1 cellular context compared by ENCODE assay signal in genomic region chr4:98748609-98749008, GRCh38.
TF ChIP-seq lines count a peak whose summit lies in the region.

No MANE protein-coding gene starts in this region.

TF ChIP-seq in GM23338, 12 proteins besides CTCF, POLR2A, EP300 and RAD21 (continued from another document):
- no peak for TF ChIP-seq ZNF462 (CRISPR knock-in tag; IDR thresholded peaks at IDR 0.05)
- no peak for TF ChIP-seq REST (IDR thresholded peaks at IDR 0.05; ENCODE audit: unreplicated experiment)
- TF ChIP-seq EZH2phosphoT487 (IDR thresholded peaks at IDR 0.05; ENCODE audit: unreplicated experiment): no peak
- no peak for TF ChIP-seq CREB1 (CRISPR knock-in tag; IDR thresholded peaks at IDR 0.05; ENCODE audit: low read depth)
- TF ChIP-seq NANOG (IDR thresholded peaks at IDR 0.05; ENCODE audit: borderline replicate concordance): no peak
- no peak for TF ChIP-seq JUNB (IDR thresholded peaks at IDR 0.05; ENCODE audit: unreplicated experiment)
- no peak for TF ChIP-seq EZH2 (IDR thresholded peaks at IDR 0.05; ENCODE audit: low read depth, unreplicated experiment)
